39 cellular contexts compared by ENCODE assay signal in genomic region chrX:153457827-153458466, GRCh38. TPM values are rescaled to one million over a fixed set of nuclear protein-coding genes. Genes with fewer than 3 reads are reported as not detected.
"Had no signal": no experiment of that assay in that cellular context is flagged by ENCODE, and none has a peak within 500 bp of the region (broad histone marks: within the 10 kb centered on the region; RNA-seq: fewer than 3 reads in every experiment).

No MANE protein-coding gene starts in this region.

- H3K9me3 Mint-ChIP-seq: activated B cell treated with CpG ODN at 0.5 μM for 24 hours; activated CD4-positive, alpha-beta memory T cell treated with anti-CD3 and anti-CD28 coated beads for 36 hours; activated naive CD4-positive, alpha-beta T cell treated with anti-CD3 and anti-CD28 coated beads for 36 hours; activated naive CD4-positive, alpha-beta T cell treated with anti-CD3 and anti-CD28 coated beads, Interleukin-2, amount 50 U/mL, for 72 hours; activated T-cell treated with anti-CD3 and anti-CD28 coated beads, Interleukin-2, amount 50 U/mL, for 4 hours; activated T-helper 1 cell treated with anti-CD3 and anti-CD28 coated beads, Interleukin-12 subunit alpha, Interleukin-12 subunit beta, Interleukin-2, Interleukin-4 antibody, amounts not matched to agents 30 ng/mL and 10 ng/mL and 1 ng/mL, durations not matched to agents 14 hours and 24 hours and 36 hours had no signal

- H3K9ac ChIP-seq: KMS-11 had no signal

- ATAC-seq: activated naive CD4-positive, alpha-beta T cell treated with anti-CD3 and anti-CD28 coated beads, Interleukin-2, amount 50 U/mL, for 72 hours; activated T-cell treated with anti-CD3 and anti-CD28 coated beads, Interleukin-2, amount 50 U/mL, for 4 hours; PC-3; Right ventricle myocardium inferior had no signal

- H3K4me1 Mint-ChIP-seq: activated B cell treated with CpG ODN at 0.5 μM for 24 hours had no signal

- H3K36me3 Mint-ChIP-seq: activated naive CD4-positive, alpha-beta T cell treated with anti-CD3 and anti-CD28 coated beads, Interleukin-2, amount 50 U/mL, for 72 hours had no signal

- H3K27me3 ChIP-seq: adrenal gland, Peyer's patch had no signal

- DNase-seq: activated B cell treated with CpG ODN at 0.5 μM for 24 hours; activated CD4-positive, alpha-beta memory T cell treated with anti-CD3 and anti-CD28 coated beads for 36 hours; activated CD4-positive, alpha-beta T cell treated with anti-CD3 and anti-CD28 coated beads for 4 hours; activated CD4-positive, alpha-beta T cell treated with anti-CD3 and anti-CD28 coated beads, Interleukin-2, amount 50 U/mL, for 1 hour; activated CD4-positive, CD25-positive, alpha-beta regulatory T cell treated with anti-CD3 and anti-CD28 coated beads, Interleukin-2, amount 50 U/mL, for 72 hours; activated CD8-positive, alpha-beta memory T cell treated with anti-CD3 and anti-CD28 coated beads, Interleukin-2, amount 50 U/mL, for 4 hours; activated gamma-delta T cell treated with Interleukin-2 at 50 U/mL for 16 hours; activated naive CD4-positive, alpha-beta T cell treated with anti-CD3 and anti-CD28 coated beads for 36 hours; activated T-cell treated with anti-CD3 and anti-CD28 coated beads for 4 hours; activated T-cell treated with anti-CD3 and anti-CD28 coated beads, Interleukin-2, amount 50 U/mL, for 4 hours; adrenal gland; caudate nucleus; MM.1S; MV-4-11; NCI-H1092; NCI-H1436 treated with DMSO at 0.1 percent for 48 hours; NCI-H187; NCI-H2029 treated with DMSO at 0.1 percent for 48 hours; NCI-H2107; NCI-H2171; NCI-H510A; NCI-H526; NCI-H748 treated with DMSO at 0.1 percent for 48 hours; NK-92 treated with Interleukin-12 subunit alpha and Interleukin-12 subunit beta, amount 100 ng/mL, for 24 hours; PC-3; Peyer's patch; RPMI8226; SW 1271; T-helper 1 cell; T-helper 2 cell; T-helper 9 cell had no signal

- H3K4me1 ChIP-seq: adrenal gland, Peyer's patch had no signal

- H3K4me3 ChIP-seq: adrenal gland, Peyer's patch had no signal

- H3K27ac ChIP-seq: adrenal gland, KMS-11, Peyer's patch, VCaP had no signal

- H3K27me3 Mint-ChIP-seq: activated B cell treated with CpG ODN at 0.5 μM for 24 hours; activated CD4-positive, alpha-beta memory T cell treated with anti-CD3 and anti-CD28 coated beads for 36 hours; brain had no signal

- FAIRE-seq: bronchial epithelial cell had no signal

- H3K27ac Mint-ChIP-seq: activated B cell treated with CpG ODN at 0.5 μM for 24 hours; activated CD4-positive, alpha-beta memory T cell treated with anti-CD3 and anti-CD28 coated beads for 36 hours; activated naive CD4-positive, alpha-beta T cell treated with anti-CD3 and anti-CD28 coated beads for 36 hours; activated naive CD4-positive, alpha-beta T cell treated with anti-CD3 and anti-CD28 coated beads, Interleukin-2, amount 50 U/mL, for 72 hours; activated T-helper 1 cell treated with anti-CD3 and anti-CD28 coated beads, Interleukin-12 subunit alpha, Interleukin-12 subunit beta, Interleukin-2, Interleukin-4 antibody, amounts not matched to agents 30 ng/mL and 10 ng/mL and 1 ng/mL, durations not matched to agents 14 hours and 24 hours and 36 hours had no signal

- H3K36me3 ChIP-seq: adrenal gland had no signal

- H3K4me3 Mint-ChIP-seq: activated B cell treated with CpG ODN at 0.5 μM for 24 hours; activated CD4-positive, alpha-beta memory T cell treated with anti-CD3 and anti-CD28 coated beads for 36 hours; activated naive CD4-positive, alpha-beta T cell treated with anti-CD3 and anti-CD28 coated beads for 36 hours; activated T-cell treated with anti-CD3 and anti-CD28 coated beads, Interleukin-2, amount 50 U/mL, for 4 hours; activated T-helper 1 cell treated with anti-CD3 and anti-CD28 coated beads, Interleukin-12 subunit alpha, Interleukin-12 subunit beta, Interleukin-2, Interleukin-4 antibody, amounts not matched to agents 30 ng/mL and 10 ng/mL and 1 ng/mL, durations not matched to agents 14 hours and 24 hours and 36 hours; brain had no signal

- H3K9me3 ChIP-seq: adrenal gland, Peyer's patch had no signal

RNA-seq across cellular contexts. Expression of gene TREX2, which starts 12.1 kb away (rescaled TPM):
- total RNA-seq: Right ventricle myocardium inferior had no signal

RNA-seq across cellular contexts. Expression of gene BGN, which starts 36.8 kb away (rescaled TPM):
- total RNA-seq: activated B cell treated with CpG ODN at 0.5 μM for 24 hours; activated CD4-positive, alpha-beta memory T cell treated with anti-CD3 and anti-CD28 coated beads for 36 hours; activated naive CD4-positive, alpha-beta T cell treated with anti-CD3 and anti-CD28 coated beads for 36 hours; activated naive CD4-positive, alpha-beta T cell treated with anti-CD3 and anti-CD28 coated beads, Interleukin-2, amount 50 U/mL, for 72 hours; activated T-helper 1 cell treated with anti-CD3 and anti-CD28 coated beads, Interleukin-12 subunit alpha, Interleukin-12 subunit beta, Interleukin-2, Interleukin-4 antibody, amounts not matched to agents 30 ng/mL and 10 ng/mL and 1 ng/mL, durations not matched to agents 14 hours and 24 hours and 36 hours; LHCN-M2; PC-3 had no signal

RNA-seq across cellular contexts. Expression of gene ZFP92, which starts 46.7 kb away (rescaled TPM):
- total RNA-seq: LHCN-M2, PC-3 had no signal

RNA-seq across cellular contexts. Expression of gene PNMA6E, which starts 56.8 kb away (rescaled TPM):
- total RNA-seq: activated B cell treated with CpG ODN at 0.5 μM for 24 hours; activated CD4-positive, alpha-beta memory T cell treated with anti-CD3 and anti-CD28 coated beads for 36 hours; activated naive CD4-positive, alpha-beta T cell treated with anti-CD3 and anti-CD28 coated beads for 36 hours; activated naive CD4-positive, alpha-beta T cell treated with anti-CD3 and anti-CD28 coated beads, Interleukin-2, amount 50 U/mL, for 72 hours; activated T-cell treated with anti-CD3 and anti-CD28 coated beads, Interleukin-2, amount 50 U/mL, for 4 hours; activated T-helper 1 cell treated with anti-CD3 and anti-CD28 coated beads, Interleukin-12 subunit alpha, Interleukin-12 subunit beta, Interleukin-2, Interleukin-4 antibody, amounts not matched to agents 30 ng/mL and 10 ng/mL and 1 ng/mL, durations not matched to agents 14 hours and 24 hours and 36 hours; bronchial epithelial cell; LHCN-M2; PC-3; Peyer's patch; Right ventricle myocardium inferior had no signal
